In the genomic region with DNA sequence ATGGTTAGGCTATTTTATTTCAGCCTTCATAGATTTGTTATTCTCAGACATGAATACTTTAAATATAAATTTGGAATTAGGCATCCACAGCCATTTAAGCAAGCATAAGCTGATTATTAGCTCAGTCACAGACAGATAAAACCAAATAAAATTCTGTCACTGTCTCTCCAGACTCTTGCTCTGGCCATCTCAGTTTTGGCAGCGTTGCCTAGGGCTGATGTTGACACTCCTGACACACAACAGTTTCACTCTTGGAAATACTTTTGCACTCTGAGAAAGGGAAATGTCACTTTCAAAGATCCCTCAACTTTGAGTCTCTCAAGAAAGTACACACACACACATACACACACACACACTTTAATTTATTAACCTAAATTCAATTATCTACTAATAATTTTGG, we compare ENCODE assay signal across 29 cellular contexts.
"Had no signal": no experiment of that assay in that cellular context is flagged by ENCODE, and none has a peak within 500 bp of the region (broad histone marks: within the 10 kb centered on the region; RNA-seq: fewer than 3 reads in every experiment).

No MANE protein-coding gene starts in this region.

- ATAC-seq: gastrocnemius medialis; left ventricle myocardium superior; lower lobe of right lung; mucosa of descending colon; stimulated activated naive B cell treated with anti-CD40 and anti-IgM and Interleukin-4, amounts not matched to agents 10 μg/mL and 1 μg/mL and 100 μg/mL, for 72 hours had no signal

- H3K4me2 ChIP-seq: neural progenitor cell had no signal

- H3K27me3 Mint-ChIP-seq: central memory CD8-positive, alpha-beta T cell; naive B cell; stimulated activated naive B cell treated with anti-CD40 and anti-IgM and Interleukin-4, amounts not matched to agents 10 μg/mL and 1 μg/mL and 100 μg/mL, for 72 hours; stimulated activated naive CD8-positive, alpha-beta T cell treated with anti-CD3 and anti-CD28 coated beads, Interleukin-15, Interleukin-2, amounts not matched to agents 100 ng/mL and 50 ng/mL, for 24 hours had no signal

- H3K36me3 Mint-ChIP-seq: immature natural killer cell; mesothelial cell of epicardium; naive B cell; neural progenitor cell; stimulated activated naive B cell treated with anti-CD40 and anti-IgM and Interleukin-4, amounts not matched to agents 10 μg/mL and 1 μg/mL and 100 μg/mL, for 72 hours had no signal

- H3K9ac ChIP-seq: neural progenitor cell had no signal

- H3K27ac Mint-ChIP-seq: immature natural killer cell; mesothelial cell of epicardium; naive B cell; nephron; neural progenitor cell; stimulated activated naive B cell treated with anti-CD40 and anti-IgM and Interleukin-4, amounts not matched to agents 10 μg/mL and 1 μg/mL and 100 μg/mL, for 72 hours; stimulated activated naive CD8-positive, alpha-beta T cell treated with anti-CD3 and anti-CD28 coated beads, Interleukin-15, Interleukin-2, amounts not matched to agents 100 ng/mL and 50 ng/mL, for 24 hours had no signal

- FAIRE-seq: small intestine, urothelium cell line had no signal

- H3K27me3 ChIP-seq: dorsolateral prefrontal cortex, gastrocnemius medialis, heart left ventricle, neural progenitor cell, ovary, right lobe of liver, tibial nerve, upper lobe of left lung had no signal

- H3K4me1 ChIP-seq: gastrocnemius medialis, heart left ventricle, lower lobe of right lung, neural progenitor cell, right lobe of liver, tibial nerve, upper lobe of left lung had no signal

- H3K4me3 Mint-ChIP-seq: central memory CD8-positive, alpha-beta T cell; immature natural killer cell; mesothelial cell of epicardium; naive B cell; nephron; neural progenitor cell; stimulated activated naive B cell treated with anti-CD40 and anti-IgM and Interleukin-4, amounts not matched to agents 10 μg/mL and 1 μg/mL and 100 μg/mL, for 72 hours; stimulated activated naive CD8-positive, alpha-beta T cell treated with anti-CD3 and anti-CD28 coated beads, Interleukin-15, Interleukin-2, amounts not matched to agents 100 ng/mL and 50 ng/mL, for 24 hours had no signal

- H3K9me3 Mint-ChIP-seq: mesothelial cell of epicardium; naive B cell; nephron; neural progenitor cell; stimulated activated naive B cell treated with anti-CD40 and anti-IgM and Interleukin-4, amounts not matched to agents 10 μg/mL and 1 μg/mL and 100 μg/mL, for 72 hours had no signal

- H3K27ac ChIP-seq: dorsolateral prefrontal cortex, gastrocnemius medialis, heart left ventricle, lower lobe of right lung, neural progenitor cell, ovary, right lobe of liver, thoracic aorta, tibial nerve, upper lobe of left lung had no signal

- H3K36me3 ChIP-seq: gastrocnemius medialis, heart left ventricle, lower lobe of right lung, neural progenitor cell, ovary, right lobe of liver, thoracic aorta, tibial nerve, upper lobe of left lung had no signal

- H3K4me1 Mint-ChIP-seq: central memory CD8-positive, alpha-beta T cell; immature natural killer cell; naive B cell; neural progenitor cell; stimulated activated naive B cell treated with anti-CD40 and anti-IgM and Interleukin-4, amounts not matched to agents 10 μg/mL and 1 μg/mL and 100 μg/mL, for 72 hours had no signal

- H3K4me3 ChIP-seq: dorsolateral prefrontal cortex, gastrocnemius medialis, heart left ventricle, lower lobe of right lung, mucosa of descending colon, neural progenitor cell, ovary, right lobe of liver, thoracic aorta, tibial nerve, upper lobe of left lung had no signal

- DNase-seq: dorsolateral prefrontal cortex; effector CD4-positive, alpha-beta T cell; gastrocnemius medialis; heart left ventricle; hypothalamus; immature natural killer cell; islet precursor cell; kidney glomerular epithelial cell; left ventricle myocardium superior; lower lobe of right lung; mucosa of descending colon; naive B cell; nucleus accumbens; ovary; retina; right lobe of liver; small intestine; stimulated activated CD4-positive, alpha-beta T cell treated with anti-CD3 and anti-CD28 coated beads, Interleukin-15, amount 100 ng/mL, for 24 hours; stimulated activated CD4-positive, alpha-beta T cell treated with anti-CD3 and anti-CD28 coated beads, Interleukin-2, amount 100 ng/mL, for 48 hours; stimulated activated naive B cell treated with anti-CD40 and anti-IgM and Interleukin-4, amounts not matched to agents 10 μg/mL and 1 μg/mL and 100 μg/mL, for 72 hours; upper lobe of left lung had no signal

- H2AFZ ChIP-seq: neural progenitor cell had no signal

- H3K9me3 ChIP-seq: gastrocnemius medialis, heart left ventricle, lower lobe of right lung, mucosa of descending colon, ovary, right lobe of liver, thoracic aorta, tibial nerve, upper lobe of left lung had no signal
